ENCODE assay signal across 1 cellular context in genomic region chr5:178204205-178205009, GRCh38.
TF ChIP-seq lines count a peak whose summit lies in the region.

HNRNPAB (plus strand) TSS chr5:178204533; CDS start chr5:178204838, 305 bp downstream.

TF ChIP-seq in GM12878, 131 proteins besides CTCF, POLR2A, EP300 and RAD21 (continued from another document):
- TF ChIP-seq E4F1 (IDR thresholded peaks at IDR 0.05; ENCODE audit: borderline replicate concordance, partially characterized antibody) (no peak), KLF5 (IDR thresholded peaks at IDR 0.05; ENCODE audit: partially characterized antibody) (peak; percentile 84)
